24 cellular contexts compared by ENCODE assay signal in the genomic region with DNA sequence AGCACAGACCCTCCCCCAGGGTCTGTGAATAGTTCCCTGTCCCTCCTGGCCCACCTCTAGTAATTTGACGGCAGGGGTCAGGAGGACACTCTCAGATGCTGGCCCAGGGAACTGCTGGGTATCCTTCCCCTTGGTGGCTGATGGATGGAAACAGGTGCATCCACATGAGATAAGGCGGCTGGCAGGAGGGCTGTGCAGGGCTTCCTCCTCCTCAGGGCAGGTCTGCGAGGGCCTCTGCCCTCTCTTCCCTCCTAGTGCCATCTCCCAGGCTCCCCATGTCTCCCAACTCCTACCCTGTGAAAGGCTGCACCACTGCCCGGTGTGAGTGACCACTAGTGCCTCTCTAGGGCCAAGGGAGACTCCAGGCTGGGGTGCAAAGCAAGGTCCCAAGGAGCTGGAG.
DNase-seq lines count a peak whose midpoint lies in the region; ATAC-seq and TF ChIP-seq lines count a peak whose summit lies in the region.
"Had no signal": no experiment of that assay in that cellular context is flagged by ENCODE, and none has a peak within 500 bp of the region (broad histone marks: within the 10 kb centered on the region; RNA-seq: fewer than 3 reads in every experiment).

No MANE protein-coding gene starts in this region.

- no peaks in the 10 kb centered on the region for H3K36me3 Mint-ChIP-seq in activated T-cell treated with anti-CD3 and anti-CD28 coated beads, Interleukin-2, amount 50 U/mL, for 24 hours (ENCODE audit: low read depth)
- no peaks in the 10 kb centered on the region for H3K36me3 Mint-ChIP-seq in activated T-cell treated with anti-CD3 and anti-CD28 coated beads, Interleukin-2, amount 50 U/mL, for 4 hours (ENCODE audit: insufficient read depth)
- peaks cover 14% of the 10 kb centered on the region for H3K36me3 Mint-ChIP-seq in osteocyte (ENCODE audit: unreplicated experiment)
- no peaks in the 10 kb centered on the region for H3K36me3 Mint-ChIP-seq in MCF 10A (ENCODE audit: insufficient read depth, unreplicated experiment)

- no peak overlapping the region for H3K4me3 Mint-ChIP-seq in activated T-cell treated with anti-CD3 and anti-CD28 coated beads, Interleukin-2, amount 50 U/mL, for 24 hours
- H3K4me3 Mint-ChIP-seq in activated T-cell treated with anti-CD3 and anti-CD28 coated beads, Interleukin-2, amount 50 U/mL, for 4 hours = no peak overlapping the region
- H3K4me3 Mint-ChIP-seq in osteocyte (ENCODE audit: unreplicated experiment) (no peak overlapping the region), MCF 10A (ENCODE audit: unreplicated experiment) (no peak overlapping the region)
- H3K4me3 Mint-ChIP-seq: activated naive CD8-positive, alpha-beta T cell treated with anti-CD3 and anti-CD28 coated beads for 36 hours had no signal

- no peak overlapping the region for H3K27ac Mint-ChIP-seq in activated T-cell treated with anti-CD3 and anti-CD28 coated beads, Interleukin-2, amount 50 U/mL, for 24 hours
- H3K27ac Mint-ChIP-seq in osteocyte (ENCODE audit: unreplicated experiment) = no peak overlapping the region
- H3K27ac Mint-ChIP-seq in MCF 10A (ENCODE audit: low read depth, unreplicated experiment) = no peak overlapping the region
- H3K27ac Mint-ChIP-seq: activated naive CD8-positive, alpha-beta T cell treated with anti-CD3 and anti-CD28 coated beads for 36 hours; activated T-helper 2 cell treated with anti-CD3 and anti-CD28 coated beads, Interferon-gamma antibody, Interleukin-2, Interleukin-4, amounts not matched to agents 10 μg/mL and 5 μg/mL and 100 μg/mL, durations not matched to agents 14 hours and 24 hours and 36 hours; T-helper 17 cell had no signal

- CTCF ChIA-PET in MCF 10A (lab: Yijun Ruan, JAX) = interaction anchor here (0.6 kb wide), 1 partner anchor 21 kb away, joined by 3 read pairs; no protein-coding TSS in a partner anchor

- H3K27me3 Mint-ChIP-seq in activated T-cell treated with anti-CD3 and anti-CD28 coated beads, Interleukin-2, amount 50 U/mL, for 24 hours = peaks cover 8% of the 10 kb centered on the region
- H3K27me3 Mint-ChIP-seq in activated T-cell treated with anti-CD3 and anti-CD28 coated beads, Interleukin-2, amount 50 U/mL, for 4 hours (ENCODE audit: low read depth) = peaks cover 3% of the 10 kb centered on the region
- no peaks in the 10 kb centered on the region for H3K27me3 Mint-ChIP-seq in osteocyte (ENCODE audit: unreplicated experiment)
- H3K27me3 Mint-ChIP-seq in MCF 10A (ENCODE audit: insufficient read depth, unreplicated experiment) = peaks cover 30% of the 10 kb centered on the region
- H3K27me3 Mint-ChIP-seq: activated naive CD8-positive, alpha-beta T cell treated with anti-CD3 and anti-CD28 coated beads for 36 hours; T-helper 17 cell had no signal

- intact Hi-C loops in MCF 10A (cut with micrococcal nuclease) = no loop called here

- DNase-seq in activated T-cell treated with anti-CD3 and anti-CD28 coated beads, Interleukin-2, amount 50 U/mL, for 24 hours = peak; percentile 13
- no peak for DNase-seq in activated T-cell treated with anti-CD3 and anti-CD28 coated beads, Interleukin-2, amount 50 U/mL, for 4 hours
- DNase-seq in ecto neural progenitor cell (ENCODE audit: low spot score) (peak; percentile 18), osteocyte (ENCODE audit: extremely low spot score, unreplicated experiment) (peak; percentile 65), ureter (ENCODE audit: low spot score) (peak; percentile 8), MCF 10A (ENCODE audit: unreplicated experiment) (no peak), NCI-H1105 treated with DMSO at 0.1 percent for 48 hours (lab: John Stamatoyannopoulos, UW) (no peak)
- DNase-seq: activated CD4-positive, alpha-beta T cell treated with anti-CD3 and anti-CD28 coated beads, Interleukin-2, amount 50 U/mL, for 48 hours; activated naive CD8-positive, alpha-beta T cell treated with anti-CD3 and anti-CD28 coated beads for 36 hours; cortex of kidney; DMS79; kidney glomerular epithelial cell; mucosa of descending colon; NCI-H1417 treated with DMSO at 0.1 percent for 48 hours; NCI-H2029 treated with DMSO at 0.1 percent for 48 hours; PC-9; stimulated activated CD4-positive, alpha-beta T cell treated with anti-CD3 and anti-CD28 coated beads, Interleukin-4, amount 100 ng/mL, for 24 hours; T-helper 17 cell had no signal

- H3K9me3 Mint-ChIP-seq in activated T-cell treated with anti-CD3 and anti-CD28 coated beads, Interleukin-2, amount 50 U/mL, for 24 hours = peaks cover 18% of the 10 kb centered on the region
- peaks cover 12% of the 10 kb centered on the region for H3K9me3 Mint-ChIP-seq in activated T-cell treated with anti-CD3 and anti-CD28 coated beads, Interleukin-2, amount 50 U/mL, for 4 hours
- H3K9me3 Mint-ChIP-seq in osteocyte (ENCODE audit: unreplicated experiment) (peaks cover 15% of the 10 kb centered on the region), MCF 10A (ENCODE audit: unreplicated experiment) (peaks cover 20% of the 10 kb centered on the region)

- no TSS peak for BruUV-seq in MCF 10A (replicated peaks; lab: Mats Ljungman, UMichigan)

- ATAC-seq in activated T-cell treated with anti-CD3 and anti-CD28 coated beads, Interleukin-2, amount 50 U/mL, for 4 hours = no peak
- no peak for ATAC-seq in GM21737 (IDR thresholded peaks at IDR 0.05; ENCODE audit: unreplicated experiment)
- ATAC-seq: esophagus mucosa, heart left ventricle, mucosa of descending colon, right cardiac atrium, Right ventricle myocardium inferior, T-helper 17 cell had no signal

- no peaks in the 10 kb centered on the region for H3K4me1 Mint-ChIP-seq in activated T-cell treated with anti-CD3 and anti-CD28 coated beads, Interleukin-2, amount 50 U/mL, for 24 hours (ENCODE audit: low read depth)
- H3K4me1 Mint-ChIP-seq in activated T-cell treated with anti-CD3 and anti-CD28 coated beads, Interleukin-2, amount 50 U/mL, for 4 hours (ENCODE audit: low read depth) = no peaks in the 10 kb centered on the region
- H3K4me1 Mint-ChIP-seq in osteocyte (ENCODE audit: unreplicated experiment) = peaks cover 10% of the 10 kb centered on the region
- no peaks in the 10 kb centered on the region for H3K4me1 Mint-ChIP-seq in MCF 10A (ENCODE audit: insufficient read depth, unreplicated experiment)
- H3K4me1 Mint-ChIP-seq: activated naive CD8-positive, alpha-beta T cell treated with anti-CD3 and anti-CD28 coated beads for 36 hours; T-helper 17 cell had no signal

- POLR2A ChIA-PET in MCF 10A (lab: Yijun Ruan, JAX) = no interaction called here

- TF ChIP-seq CTCF in osteocyte (IDR thresholded peaks at IDR 0.05) (no peak), MCF 10A (IDR thresholded peaks at IDR 0.05; ENCODE audit: unreplicated experiment) (no peak)

Comparison
In these comparisons a context has a peak if more than half of its experiments do, and no peak if none do; other contexts are left out.
1. DNase-seq: peak in activated T-cell treated with anti-CD3 and anti-CD28 coated beads, Interleukin-2, amount 50 U/mL, for 24 hours (single experiment), ecto neural progenitor cell (single experiment), osteocyte (single experiment) and ureter (single experiment); none in activated T-cell treated with anti-CD3 and anti-CD28 coated beads, Interleukin-2, amount 50 U/mL, for 4 hours (single experiment), MCF 10A (single experiment) and NCI-H1105 treated with DMSO at 0.1 percent for 48 hours (single experiment).